In genomic region chr15:23371134-23371533, GRCh38 we compare ENCODE assay signal across 19 cellular contexts. TPM values are rescaled to one million over a fixed set of nuclear protein-coding genes. Genes with fewer than 3 reads are reported as not detected.
"Had no signal": no experiment of that assay in that cellular context is flagged by ENCODE, and none has a peak within 500 bp of the region (broad histone marks: within the 10 kb centered on the region; RNA-seq: fewer than 3 reads in every experiment).

No MANE protein-coding gene starts in this region.

RNA-seq across cellular contexts. Expression of gene GOLGA8S, which starts 16.6 kb away (rescaled TPM):
- total RNA-seq: bronchial epithelial cell, dermis blood vessel endothelial cell had no signal
- polyA plus RNA-seq: foreskin keratinocyte had no signal

RNA-seq across cellular contexts. Expression of gene GOLGA6L26, which starts 37.1 kb away (rescaled TPM):
- total RNA-seq: activated B cell treated with CpG ODN at 0.5 μM for 24 hours; activated CD4-positive, alpha-beta memory T cell treated with anti-CD3 and anti-CD28 coated beads for 36 hours; activated CD8-positive, alpha-beta memory T cell treated with anti-CD3 and anti-CD28 coated beads for 36 hours; activated CD8-positive, alpha-beta memory T cell treated with anti-CD3 and anti-CD28 coated beads, Interleukin-2, amount 10 ng/mL, durations not matched to agents 7 days and 5 days; activated CD8-positive, alpha-beta T cell treated with anti-CD3 and anti-CD28 coated beads, Interleukin-2, amount 10 ng/mL, durations not matched to agents 7 days and 5 days; activated naive CD4-positive, alpha-beta T cell treated with anti-CD3 and anti-CD28 coated beads for 36 hours; activated naive CD8-positive, alpha-beta T cell treated with anti-CD3 and anti-CD28 coated beads for 36 hours; activated T-helper 1 cell treated with anti-CD3 and anti-CD28 coated beads, Interleukin-12 subunit alpha, Interleukin-12 subunit beta, Interleukin-2, Interleukin-4 antibody, amounts not matched to agents 30 ng/mL and 10 ng/mL and 1 ng/mL, durations not matched to agents 14 hours and 24 hours and 36 hours; activated T-helper 2 cell treated with anti-CD3 and anti-CD28 coated beads, Interferon-gamma antibody, Interleukin-2, Interleukin-4, amounts not matched to agents 10 μg/mL and 5 μg/mL and 100 μg/mL, durations not matched to agents 14 hours and 24 hours and 36 hours; adrenal gland; astrocyte; bronchial epithelial cell; cardiac septum; cerebellum; dermis blood vessel endothelial cell; esophagus muscularis mucosa; foreskin keratinocyte; gastrocnemius medialis; T-helper 17 cell had no signal
- polyA plus RNA-seq: adrenal gland, foreskin keratinocyte had no signal
